ENCODE assay signal across 17 cellular contexts in genomic region chr2:11807156-11808015, GRCh38.
A peak's percentile ranks its signal among the peaks of the same experiment; 100 is the strongest.
DNase-seq lines count a peak whose midpoint lies in the region; ATAC-seq lines count a peak whose summit lies in the region.
"Had no signal": no experiment of that assay in that cellular context is flagged by ENCODE, and none has a peak within 500 bp of the region (broad histone marks: within the 10 kb centered on the region; RNA-seq: fewer than 3 reads in every experiment).

No MANE protein-coding gene starts in this region.

- peaks cover 56% of the 10 kb centered on the region for H3K36me3 Mint-ChIP-seq in activated T-cell treated with anti-CD3 and anti-CD28 coated beads, Interleukin-2, amount 50 U/mL, for 4 hours (ENCODE audit: insufficient read depth)
- H3K36me3 Mint-ChIP-seq in T-helper 17 cell (ENCODE audit: low read depth), result peaks cover 22% of the 10 kb centered on the region

- no peaks in the 10 kb centered on the region for H3K27me3 ChIP-seq in skeletal muscle tissue (ENCODE audit: control insufficient read depth in 3 of 3, insufficient read depth in 3 of 3, low read length in 3 of 3)

- H3K9me3 ChIP-seq in skeletal muscle tissue (ENCODE audit: control insufficient read depth in 3 of 3, low read length in 3 of 3) (no peaks in the 10 kb centered on the region), T-helper 17 cell (ENCODE audit: control insufficient read depth, low read length, poor library complexity, severe bottlenecking) (no peaks in the 10 kb centered on the region)
- H3K9me3 ChIP-seq: prostate gland had no signal

- intact Hi-C loops in Right ventricle myocardium superior (cut with DNase I), result no loop called here

- peaks cover 21 to 39% (median 39%) of the 10 kb centered on the region in 3 donors for H3K4me1 ChIP-seq in skeletal muscle tissue (ENCODE audit: control insufficient read depth in 3 of 3, insufficient read depth in 3 of 3, low read length in 3 of 3)
- H3K4me1 ChIP-seq: prostate gland had no signal

- no peaks in the 10 kb centered on the region for H3K27me3 Mint-ChIP-seq in activated T-cell treated with anti-CD3 and anti-CD28 coated beads, Interleukin-2, amount 50 U/mL, for 4 hours (ENCODE audit: low read depth)
- H3K27me3 Mint-ChIP-seq in T-helper 17 cell, result no peaks in the 10 kb centered on the region
- H3K27me3 Mint-ChIP-seq: CD8-positive, alpha-beta memory T cell; central memory CD8-positive, alpha-beta T cell had no signal

- peak overlapping the region in 1 of 3 donors; percentile 25 for H3K9ac ChIP-seq in skeletal muscle tissue (ENCODE audit: low read depth in 1 of 3, low read length in 3 of 3)

- no peak for DNase-seq in activated T-cell treated with anti-CD3 and anti-CD28 coated beads, Interleukin-2, amount 50 U/mL, for 4 hours
- no peak for DNase-seq in activated T-cell treated with anti-CD3 and anti-CD28 coated beads, Interleukin-2, amount 50 U/mL, for 1 hour
- DNase-seq in MV-4-11 (lab: John Stamatoyannopoulos, UW) (peak; percentile 53), Right ventricle myocardium superior (no peak), T-helper 17 cell (no peak), kidney glomerular epithelial cell (lab: John Stamatoyannopoulos, UW) (no peak), NK-92 (lab: John Stamatoyannopoulos, UW; ENCODE audit: unreplicated experiment) (no peak)
- DNase-seq: CD8-positive, alpha-beta memory T cell; DND-41; effector CD8-positive, alpha-beta T cell; NCI-H146; nephron progenitor cell; stimulated activated CD4-positive, alpha-beta T cell treated with anti-CD3 and anti-CD28 coated beads, Interleukin-12 subunit alpha, Interleukin-12 subunit beta, amount 100 ng/mL, for 4 hours had no signal

- peaks cover 51 to 59% (median 52%) of the 10 kb centered on the region in 3 donors for H3K36me3 ChIP-seq in skeletal muscle tissue (ENCODE audit: control insufficient read depth in 3 of 3, insufficient read depth in 3 of 3, low read length in 3 of 3)

- H3K4me1 Mint-ChIP-seq in activated T-cell treated with anti-CD3 and anti-CD28 coated beads, Interleukin-2, amount 50 U/mL, for 4 hours (ENCODE audit: low read depth), result no peaks in the 10 kb centered on the region
- peaks cover 9% of the 10 kb centered on the region for H3K4me1 Mint-ChIP-seq in T-helper 17 cell
- H3K4me1 Mint-ChIP-seq: central memory CD8-positive, alpha-beta T cell; nephron progenitor cell had no signal

- H3K9me3 Mint-ChIP-seq in activated T-cell treated with anti-CD3 and anti-CD28 coated beads, Interleukin-2, amount 50 U/mL, for 4 hours, result no peaks in the 10 kb centered on the region
- H3K9me3 Mint-ChIP-seq: CD8-positive, alpha-beta memory T cell; central memory CD8-positive, alpha-beta T cell; nephron progenitor cell had no signal

- no peak overlapping the region for H3K4me3 Mint-ChIP-seq in activated T-cell treated with anti-CD3 and anti-CD28 coated beads, Interleukin-2, amount 50 U/mL, for 4 hours
- no peak overlapping the region for H3K4me3 Mint-ChIP-seq in T-helper 17 cell
- H3K4me3 Mint-ChIP-seq: CD8-positive, alpha-beta memory T cell; central memory CD8-positive, alpha-beta T cell; nephron progenitor cell had no signal

- peak overlapping the region; percentile 75 for H3K27ac ChIP-seq in skeletal muscle tissue (ENCODE audit: low read depth, low read length)
- H3K27ac ChIP-seq: prostate gland had no signal

- no peak overlapping the region for H3K4me3 ChIP-seq in skeletal muscle tissue (ENCODE audit: low read length in 3 of 3)
- H3K4me3 ChIP-seq: prostate gland had no signal

- H3K27ac Mint-ChIP-seq in T-helper 17 cell, result no peak overlapping the region

- peak; percentile 28 to 43 for ATAC-seq in activated T-cell treated with anti-CD3 and anti-CD28 coated beads, Interleukin-2, amount 50 U/mL, for 4 hours
- ATAC-seq in Right ventricle myocardium superior (ENCODE audit: poor library complexity) (peak; percentile 68), T-helper 17 cell (no peak)
- ATAC-seq: HCT116 had no signal
